1 cellular context compared by ENCODE assay signal in genomic region chr15:65870889-65871533, GRCh38.
TF ChIP-seq lines count a peak whose summit lies in the region.

No MANE protein-coding gene starts in this region.

TF ChIP-seq in H1, 55 proteins besides CTCF, POLR2A, EP300 and RAD21 (continued from another document):
- TF ChIP-seq CBX5 (IDR thresholded peaks at IDR 0.05; ENCODE audit: low read depth, low read length) (no peak), GABPA (IDR thresholded peaks at IDR 0.05; ENCODE audit: borderline replicate concordance, insufficient read depth, low read length) (no peak), ATF2 (IDR thresholded peaks at IDR 0.05; ENCODE audit: low read length) (no peak), POLR2AphosphoS5 (IDR thresholded peaks at IDR 0.05; ENCODE audit: low read depth, low read length) (no peak), GTF2F1 (IDR thresholded peaks at IDR 0.05; ENCODE audit: borderline replicate concordance, low read depth, low read length) (no peak), JUND (IDR thresholded peaks at IDR 0.05; ENCODE audit: low read length) (no peak)
